ENCODE assay signal across 9 cellular contexts in genomic region chr5:75611324-75612210, GRCh38. TPM values are rescaled to one million over a fixed set of nuclear protein-coding genes. Genes with fewer than 3 reads are reported as not detected.
DNase-seq lines count a peak whose midpoint lies in the region; ATAC-seq and TF ChIP-seq lines count a peak whose summit lies in the region.
"Had no signal": no experiment of that assay in that cellular context is flagged by ENCODE, and none has a peak within 500 bp of the region (broad histone marks: within the 10 kb centered on the region; RNA-seq: fewer than 3 reads in every experiment).

ANKDD1B (plus strand) TSS chr5:75611453; CDS start chr5:75611635, 182 bp downstream.

- intact Hi-C loops in psoas muscle (cut with DNase I), result no loop called here

- POLR2A ChIA-PET in activated naive CD8-positive, alpha-beta T cell treated with anti-CD3 and anti-CD28 coated beads, Interleukin-2, amount 10 ng/mL, durations not matched to agents 7 days and 5 days (lab: Charles Lee), result no interaction called here

- WGBS in psoas muscle, 3 donors, result 1 to 3% (median 1%) methylated on average over 49 to 52 of the region's 52 CpGs

- H3K27ac Mint-ChIP-seq in activated naive CD8-positive, alpha-beta T cell treated with anti-CD3 and anti-CD28 coated beads, Interleukin-2, amount 10 ng/mL, durations not matched to agents 7 days and 5 days, result no peak within 1 kb of the TSS

- ATAC-seq in activated naive CD8-positive, alpha-beta T cell treated with anti-CD3 and anti-CD28 coated beads, Interleukin-2, amount 10 ng/mL, durations not matched to agents 7 days and 5 days (ENCODE audit: low read depth), result no peak
- ATAC-seq in psoas muscle (peak in 3 of 4 donors; percentile 43 to 64 (median 51)), GM21717 (IDR thresholded peaks at IDR 0.05; ENCODE audit: unreplicated experiment) (no peak)

- H3K4me3 ChIP-seq in psoas muscle (peak within 1 kb of the TSS; percentile 58), Karpas-422 (ENCODE audit: low read length) (no peak within 1 kb of the TSS)

- peaks cover 7% of the 10 kb centered on the region for H3K4me1 ChIP-seq in psoas muscle
- no peaks in the 10 kb centered on the region for H3K4me1 ChIP-seq in Karpas-422 (ENCODE audit: low read length)

- H3K27me3 ChIP-seq in psoas muscle (ENCODE audit: insufficient read depth in 3 of 3, low read length in 2 of 3), result no peaks in the 10 kb centered on the region
- no peaks in the 10 kb centered on the region for H3K27me3 ChIP-seq in Karpas-422 (ENCODE audit: low read length)

- H3K9me2 ChIP-seq in Karpas-422 (replicated peaks; ENCODE audit: insufficient read depth, low read length), result no peaks in the 10 kb centered on the region

- H3K9me3 ChIP-seq in psoas muscle (no peaks in the 10 kb centered on the region), Karpas-422 (ENCODE audit: low read length) (no peaks in the 10 kb centered on the region)

- H3K27me3 Mint-ChIP-seq in activated naive CD8-positive, alpha-beta T cell treated with anti-CD3 and anti-CD28 coated beads, Interleukin-2, amount 10 ng/mL, durations not matched to agents 7 days and 5 days, result peaks cover 9% of the 10 kb centered on the region

- DNase-seq in NCI-H82 (lab: John Stamatoyannopoulos, UW), result peak; percentile 73
- no peak for DNase-seq in NCI-H82 treated with DMSO at 0.1 percent for 48 hours (lab: John Stamatoyannopoulos, UW; ENCODE audit: unreplicated experiment)
- peak; percentile 30 for DNase-seq in activated naive CD8-positive, alpha-beta T cell treated with anti-CD3 and anti-CD28 coated beads, Interleukin-2, amount 10 ng/mL, durations not matched to agents 7 days and 5 days
- peak; percentile 60 for DNase-seq in hepatic stellate cell (ENCODE audit: low spot score)
- peak; percentile 25 to 60 for DNase-seq in psoas muscle
- DNase-seq in GM19240 (ENCODE audit: insufficient read length, low spot score), result no peak
- no peak for DNase-seq in Karpas-422

- peaks cover 7% of the 10 kb centered on the region for H3K4me1 Mint-ChIP-seq in activated naive CD8-positive, alpha-beta T cell treated with anti-CD3 and anti-CD28 coated beads, Interleukin-2, amount 10 ng/mL, durations not matched to agents 7 days and 5 days

- H3K27ac ChIP-seq in psoas muscle (no peak within 1 kb of the TSS), Karpas-422 (ENCODE audit: low read length) (no peak within 1 kb of the TSS)
- H3K27ac ChIP-seq: C4-2B had no signal

- H3K9ac ChIP-seq in Karpas-422 (ENCODE audit: low read length), result no peak within 1 kb of the TSS

- no peak for TF ChIP-seq CTCF in psoas muscle (IDR thresholded peaks at IDR 0.05)

- H3K36me3 ChIP-seq in psoas muscle (ENCODE audit: insufficient read depth in 1 of 2, low read depth in 1 of 2) (no peaks in the 10 kb centered on the region), Karpas-422 (ENCODE audit: insufficient read depth, low read length) (no peaks in the 10 kb centered on the region)

- H4K20me1 ChIP-seq in Karpas-422 (ENCODE audit: insufficient read depth, low read depth, low read length), result no peaks in the 10 kb centered on the region

- no peaks in the 10 kb centered on the region for H3K9me3 Mint-ChIP-seq in activated naive CD8-positive, alpha-beta T cell treated with anti-CD3 and anti-CD28 coated beads, Interleukin-2, amount 10 ng/mL, durations not matched to agents 7 days and 5 days

- H3K4me3 Mint-ChIP-seq in activated naive CD8-positive, alpha-beta T cell treated with anti-CD3 and anti-CD28 coated beads, Interleukin-2, amount 10 ng/mL, durations not matched to agents 7 days and 5 days, result peak within 1 kb of the TSS; percentile 53

- H3K79me2 ChIP-seq in Karpas-422 (ENCODE audit: low read length), result no peaks in the 10 kb centered on the region

- H3K4me2 ChIP-seq in Karpas-422 (ENCODE audit: low read depth, low read length, poor library complexity, severe bottlenecking), result no peak within 1 kb of the TSS

- peaks cover 7% of the 10 kb centered on the region for H3K36me3 Mint-ChIP-seq in activated naive CD8-positive, alpha-beta T cell treated with anti-CD3 and anti-CD28 coated beads, Interleukin-2, amount 10 ng/mL, durations not matched to agents 7 days and 5 days

- no peak within 1 kb of the TSS for H2AFZ ChIP-seq in Karpas-422 (ENCODE audit: low read length)

RNA-seq across cellular contexts. Expression of gene ANKDD1B, which starts in this region (rescaled TPM):
- under 1 TPM; 0.26 to 0.28 TPM for total RNA-seq in activated naive CD8-positive, alpha-beta T cell treated with anti-CD3 and anti-CD28 coated beads, Interleukin-2, amount 10 ng/mL, durations not matched to agents 7 days and 5 days
- under 1 TPM in 1 of 4 donors, not detected in 3; 0.26 TPM for total RNA-seq in psoas muscle
- polyA plus RNA-seq in psoas muscle, result under 1 TPM in 2 of 3 donors, not detected in 1; 0.09 to 0.14 TPM
- 0.52 and 0.54 TPM in 2 replicates for total RNA-seq in Karpas-422 (2014; rRNA removed; shearing (Covaris generic); ENCODE audit: low replicate concordance)

Comparison
In these comparisons a context has a peak if more than half of its experiments do, and no peak if none do; other contexts are left out.
1. DNase-seq: peak in NCI-H82 (single experiment) and hepatic stellate cell (single experiment); none in NCI-H82 treated with DMSO at 0.1 percent for 48 hours (single experiment), GM19240 (single experiment) and Karpas-422 (single experiment).
2. Peak in DNase-seq in activated naive CD8-positive, alpha-beta T cell treated with anti-CD3 and anti-CD28 coated beads, Interleukin-2, amount 10 ng/mL, durations not matched to agents 7 days and 5 days; RNA of the gene not detected or under 1 TPM.
3. Peak in DNase-seq, ATAC-seq and H3K4me3 ChIP-seq in psoas muscle; RNA of the gene not detected or under 1 TPM.